Comparison of ENCODE assay signal across 8 cellular contexts in the genomic region with DNA sequence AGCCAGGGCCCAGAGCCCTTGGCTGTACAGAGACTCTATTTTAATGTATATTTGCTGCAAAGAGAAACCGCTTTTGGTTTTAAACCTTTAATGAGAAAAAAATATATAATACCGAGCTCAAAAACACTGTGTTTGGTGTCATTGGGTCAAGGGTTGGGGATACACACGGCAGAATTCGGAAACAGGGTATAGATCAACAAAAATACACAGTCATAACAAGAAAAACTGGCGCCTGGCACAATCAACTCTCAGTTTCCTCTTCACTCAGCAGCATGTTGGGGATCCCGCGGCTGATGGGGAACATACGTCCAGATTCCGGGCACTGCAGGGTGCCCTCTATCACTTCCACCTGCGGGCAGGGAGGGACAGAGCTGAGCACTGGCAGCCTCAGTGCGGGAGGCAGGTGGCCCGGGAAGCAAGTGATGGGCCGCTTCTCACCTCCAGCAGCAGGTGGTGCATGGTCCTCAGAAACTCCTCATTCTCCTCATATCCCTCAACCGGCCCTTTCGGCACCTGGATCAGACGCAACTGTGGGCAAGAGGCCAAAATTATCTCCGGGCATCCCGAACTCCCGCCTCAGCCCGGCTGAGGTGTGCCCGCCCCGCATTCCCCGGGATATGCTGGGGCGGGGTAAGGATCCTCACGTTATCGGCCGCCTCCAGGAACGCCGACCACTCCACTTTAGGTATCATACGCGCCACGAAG. TPM values are rescaled to one million over a fixed set of nuclear protein-coding genes. Genes with fewer than 3 reads are reported as not detected.
DNase-seq lines count a peak whose midpoint lies in the region; ATAC-seq, FAIRE-seq and TF ChIP-seq lines count a peak whose summit lies in the region.
"Not testable (repeated sequence)": the region's sequence is repeated elsewhere in the genome, so short reads cannot be mapped to it uniquely, and the experiment has no call there.

No MANE protein-coding gene starts in this region.

- H3K27ac ChIP-seq in VCaP, result peak overlapping the region; percentile 100
- H3K27ac ChIP-seq in hepatocyte, result peak overlapping the region; percentile 98
- peak overlapping the region; percentile 96 for H3K27ac ChIP-seq in neutrophil
- H3K27ac ChIP-seq in urinary bladder (ENCODE audit: low read depth), result peak overlapping the region; percentile 97

- not testable (repeated sequence) for H2AFZ ChIP-seq in hepatocyte

- peak; percentile 35 for TF ChIP-seq CTCF in GM12872 (IDR thresholded peaks at IDR 0.05; ENCODE audit: insufficient read depth, low read depth, low read length)
- TF ChIP-seq CTCF in VCaP (conservative IDR thresholded peaks at IDR 0.05), result peak; percentile 92
- peak; percentile 60 for TF ChIP-seq CTCF in bronchial epithelial cell (IDR thresholded peaks at IDR 0.05; ENCODE audit: insufficient read depth, low read length, severe bottlenecking)
- TF ChIP-seq CTCF in hepatocyte (IDR thresholded peaks at IDR 0.05; ENCODE audit: poor library complexity), result peak; percentile 26
- not testable (repeated sequence) for TF ChIP-seq CTCF in neutrophil (IDR thresholded peaks at IDR 0.05)

- ATAC-seq in HG03025 (IDR thresholded peaks at IDR 0.05; ENCODE audit: low FRiP score, unreplicated experiment), result peak; percentile 6

- not testable (repeated sequence) for H3K9me2 ChIP-seq in hepatocyte (replicated peaks; ENCODE audit: insufficient read depth)

- FAIRE-seq in bronchial epithelial cell (lab: Jason Lieb, UNC), result not testable (repeated sequence)

- DNase-seq in NCI-H2196 treated with DMSO at 0.1 percent for 48 hours (lab: John Stamatoyannopoulos, UW; ENCODE audit: unreplicated experiment), result peak; percentile 49
- DNase-seq in bronchial epithelial cell (ENCODE audit: low read depth), result peak; percentile 58
- peak; percentile 73 for DNase-seq in hepatocyte (ENCODE audit: low spot score)

- peaks cover 25% of the 10 kb centered on the region for H3K4me1 ChIP-seq in hepatocyte (ENCODE audit: insufficient read depth)
- peaks cover 26 to 31% of the 10 kb centered on the region in 2 experiments for H3K4me1 ChIP-seq in neutrophil (ENCODE audit: control insufficient read depth in 1 of 2, insufficient read depth in 1 of 2, low read depth in 1 of 2, low read length in 1 of 2)
- not testable (repeated sequence) for H3K4me1 ChIP-seq in urinary bladder (ENCODE audit: insufficient read depth)

- H3K79me2 ChIP-seq in hepatocyte, result peaks cover 37% of the 10 kb centered on the region

- H3K9me3 ChIP-seq in hepatocyte (ENCODE audit: low read depth); neutrophil: not testable (repeated sequence)

- H3K36me3 ChIP-seq in bronchial epithelial cell (ENCODE audit: control insufficient read depth, insufficient read depth, low read length) (peaks cover 19% of the 10 kb centered on the region), neutrophil (peaks cover 53% of the 10 kb centered on the region)
- not testable (repeated sequence) for H3K36me3 ChIP-seq in hepatocyte (replicated peaks; ENCODE audit: insufficient read depth, low read depth); urinary bladder (ENCODE audit: insufficient read depth)

- peak overlapping the region; percentile 79 for H3K4me2 ChIP-seq in hepatocyte

- 11% methylated on average over 32 of the region's 32 CpGs for WGBS in hepatocyte (ENCODE audit: low lambda C conversion rate, missing lambda C conversion rate)
- 7% methylated on average over 32 of the region's 32 CpGs for WGBS in urinary bladder

- H3K4me3 ChIP-seq in bronchial epithelial cell (ENCODE audit: low read depth, low read length) (peak overlapping the region; percentile 76), hepatocyte (peak overlapping the region; percentile 59), neutrophil (ENCODE audit: low read depth in 1 of 2, low read length in 1 of 2) (peak overlapping the region; percentile 75 to 81), urinary bladder (ENCODE audit: low read depth, low read length) (peak overlapping the region; percentile 74)

- H3K27me3 ChIP-seq in bronchial epithelial cell (ENCODE audit: control insufficient read depth, insufficient read depth, low read length); hepatocyte; neutrophil: not testable (repeated sequence)

- not testable (repeated sequence) for H4K20me1 ChIP-seq in hepatocyte (ENCODE audit: insufficient read depth, poor library complexity, severe bottlenecking)

RNA-seq across cellular contexts. Expression of gene TRMT112, which starts 0.6 kb away (rescaled TPM):
- total RNA-seq in bronchial epithelial cell (355 and 587 TPM in 2 replicates), hepatocyte (210 and 244 TPM in 2 replicates), urinary bladder (124 TPM)
- polyA plus RNA-seq in hepatocyte (292 and 311 TPM in 2 replicates), urinary bladder (245 TPM)

RNA-seq across cellular contexts. Expression of gene PRDX5, which starts 1.1 kb away (rescaled TPM):
- total RNA-seq in bronchial epithelial cell (649 and 769 TPM in 2 replicates), hepatocyte (261 and 267 TPM in 2 replicates), urinary bladder (69.0 TPM)
- polyA plus RNA-seq in hepatocyte (517 and 542 TPM in 2 replicates), urinary bladder (294 TPM)

RNA-seq across cellular contexts. Expression of gene ESRRA, which starts 11.4 kb away (rescaled TPM):
- total RNA-seq in bronchial epithelial cell (76.9 and 139 TPM in 2 replicates), hepatocyte (52.1 and 62.0 TPM in 2 replicates), urinary bladder (13.3 TPM)
- polyA plus RNA-seq in hepatocyte (51.3 and 57.4 TPM in 2 replicates), urinary bladder (53.2 TPM)

RNA-seq across cellular contexts. Expression of gene CATSPERZ, which starts 16.6 kb away (rescaled TPM):
- 0.26 TPM in 1 of 2 replicates, not detected in the other for total RNA-seq in bronchial epithelial cell
- total RNA-seq in hepatocyte, result not detected in 2 replicates
- 0.46 and 0.96 TPM in 2 replicates for polyA plus RNA-seq in hepatocyte
- not detected for total RNA-seq in urinary bladder
- polyA plus RNA-seq in urinary bladder, result 0.29 TPM

RNA-seq across cellular contexts. Expression of gene CCDC88B, which starts 23.2 kb away (rescaled TPM):
- total RNA-seq in bronchial epithelial cell, result 2.9 TPM in 2 replicates
- 4.9 TPM in 2 replicates for total RNA-seq in hepatocyte
- 9.1 and 10.0 TPM in 2 replicates for polyA plus RNA-seq in hepatocyte
- 2.6 TPM for total RNA-seq in urinary bladder
- 10.2 TPM for polyA plus RNA-seq in urinary bladder

Comparison
In these comparisons a context has a peak if more than half of its experiments do, and no peak if none do; other contexts are left out.
1. Peak in every context shown above with its lines: DNase-seq, ATAC-seq, H3K4me3 ChIP-seq and H3K27ac ChIP-seq.